In genomic region chr1:32703479-32704291, GRCh38 we compare ENCODE assay signal across 8 cellular contexts. TPM values are rescaled to one million over a fixed set of nuclear protein-coding genes. Genes with fewer than 3 reads are reported as not detected.
DNase-seq lines count a peak whose midpoint lies in the region; ATAC-seq and TF ChIP-seq lines count a peak whose summit lies in the region.

No MANE protein-coding gene starts in this region.

- H3K36me3 Mint-ChIP-seq in naive thymus-derived CD4-positive, alpha-beta T cell = peaks cover 0 to 7% (median 0%) of the 10 kb centered on the region in 5 donors

- H3K4me3 ChIP-seq in NT2/D1 (ENCODE audit: insufficient read length, low read depth) = peak overlapping the region; percentile 63
- peak overlapping the region; percentile 55 for H3K4me3 ChIP-seq in epithelial cell of esophagus (ENCODE audit: low read length)
- no peak overlapping the region for H3K4me3 ChIP-seq in naive thymus-derived CD4-positive, alpha-beta T cell (ENCODE audit: low read length)

- peaks cover 24% of the 10 kb centered on the region for H3K4me1 ChIP-seq in NT2/D1 (ENCODE audit: insufficient read depth, insufficient read length)
- peaks cover 3 to 8% of the 10 kb centered on the region in 2 donors for H3K4me1 ChIP-seq in naive thymus-derived CD4-positive, alpha-beta T cell (ENCODE audit: control insufficient read depth in 2 of 2, insufficient read depth in 2 of 2, low read length in 2 of 2)

- peak; percentile 48 for DNase-seq in Ammon's horn (ENCODE audit: low spot score)
- peak; percentile 47 for DNase-seq in NT2/D1 (ENCODE audit: low read depth, low spot score)
- peak; percentile 74 for DNase-seq in epithelial cell of esophagus (ENCODE audit: low read depth)
- DNase-seq in naive thymus-derived CD4-positive, alpha-beta T cell = no peak
- DNase-seq in NCI-H1930 (lab: John Stamatoyannopoulos, UW) = no peak
- DNase-seq in effector CD4-positive, alpha-beta T cell = no peak

- CTCF ChIA-PET in naive thymus-derived CD4-positive, alpha-beta T cell (lab: Charles Lee) = no interaction called here

- peaks cover 19% of the 10 kb centered on the region for H3K27me3 ChIP-seq in NT2/D1 (ENCODE audit: insufficient read depth, insufficient read length)
- peaks cover 0 to 3% of the 10 kb centered on the region in 2 donors for H3K27me3 ChIP-seq in naive thymus-derived CD4-positive, alpha-beta T cell (ENCODE audit: control insufficient read depth in 2 of 2, insufficient read depth in 2 of 2, low read length in 2 of 2)

- H3K36me3 ChIP-seq in NT2/D1 (ENCODE audit: insufficient read depth, insufficient read length, low read length) = no peaks in the 10 kb centered on the region
- H3K36me3 ChIP-seq in naive thymus-derived CD4-positive, alpha-beta T cell (ENCODE audit: control insufficient read depth in 2 of 3, insufficient read depth in 3 of 3, low read length in 3 of 3) = no peaks in the 10 kb centered on the region

- POLR2A ChIA-PET in naive thymus-derived CD4-positive, alpha-beta T cell (lab: Charles Lee) = no interaction called here

- H3K9ac ChIP-seq in NT2/D1 (ENCODE audit: insufficient read length, low read depth) = peak overlapping the region; percentile 81

- no peak overlapping the region for H3K27ac Mint-ChIP-seq in naive thymus-derived CD4-positive, alpha-beta T cell

- H3K4me1 Mint-ChIP-seq in naive thymus-derived CD4-positive, alpha-beta T cell = peaks cover 7 to 14% (median 9%) of the 10 kb centered on the region in 7 donors

- peaks cover 0 to 5% (median 0%) of the 10 kb centered on the region in 11 donors for H3K9me3 Mint-ChIP-seq in naive thymus-derived CD4-positive, alpha-beta T cell

- H3K9me3 ChIP-seq in NT2/D1 (ENCODE audit: insufficient read depth, low read length) = no peaks in the 10 kb centered on the region
- H3K9me3 ChIP-seq in naive thymus-derived CD4-positive, alpha-beta T cell (ENCODE audit: control insufficient read depth in 2 of 3, low read length in 3 of 3) = no peaks in the 10 kb centered on the region

- H3K27ac ChIP-seq in naive thymus-derived CD4-positive, alpha-beta T cell (ENCODE audit: low read depth, low read length) = no peak overlapping the region

- ATAC-seq in naive thymus-derived CD4-positive, alpha-beta T cell = no peak
- no peak for ATAC-seq in HG02970 (IDR thresholded peaks at IDR 0.05; ENCODE audit: low FRiP score, unreplicated experiment)
- no peak for ATAC-seq in HG03095 (IDR thresholded peaks at IDR 0.05; ENCODE audit: unreplicated experiment)

- TF ChIP-seq CTCF in epithelial cell of esophagus (IDR thresholded peaks at IDR 0.05; ENCODE audit: insufficient read depth, low read depth, low read length, missing control alignments) = no peak

- peak overlapping the region; percentile 2 to 83 (median 50) for H3K4me3 Mint-ChIP-seq in naive thymus-derived CD4-positive, alpha-beta T cell

- H3K27me3 Mint-ChIP-seq in naive thymus-derived CD4-positive, alpha-beta T cell = peaks cover 44 to 53% (median 47%) of the 10 kb centered on the region in 5 donors

- intact Hi-C loops in naive thymus-derived CD4-positive, alpha-beta T cell (cut with micrococcal nuclease) = no loop called here

RNA-seq across cellular contexts. Expression of gene SYNC, which starts 1.1 kb away (rescaled TPM):
- total RNA-seq in naive thymus-derived CD4-positive, alpha-beta T cell = not detected
- polyA plus RNA-seq in naive thymus-derived CD4-positive, alpha-beta T cell = not detected

RNA-seq across cellular contexts. Expression of gene RBBP4, which starts 52.7 kb away (rescaled TPM):
- total RNA-seq in naive thymus-derived CD4-positive, alpha-beta T cell = 100 to 1,000 TPM; 130 to 280 (median 162) TPM
- polyA plus RNA-seq in naive thymus-derived CD4-positive, alpha-beta T cell = 100 to 1,000 TPM; 246 to 251 TPM

RNA-seq across cellular contexts. Expression of gene ZBTB8OS, which starts 53.3 kb away (rescaled TPM):
- 10 to 100 TPM; 35.5 to 58.8 (median 47.4) TPM for total RNA-seq in naive thymus-derived CD4-positive, alpha-beta T cell
- 10 to 100 TPM; 49.8 to 65.9 TPM for polyA plus RNA-seq in naive thymus-derived CD4-positive, alpha-beta T cell

Comparison
In these comparisons a context has a peak if more than half of its experiments do, and no peak if none do; other contexts are left out.
1. DNase-seq: peak in Ammon's horn (single experiment), NT2/D1 (single experiment) and epithelial cell of esophagus (single experiment); none in naive thymus-derived CD4-positive, alpha-beta T cell (0 of 9), NCI-H1930 (0 of 2) and effector CD4-positive, alpha-beta T cell (single experiment).